Comparison of ENCODE assay signal across 22 cellular contexts in genomic region chr1:50426702-50427085, GRCh38. TPM values are rescaled to one million over a fixed set of nuclear protein-coding genes. Genes with fewer than 3 reads are reported as not detected.
DNase-seq lines count a peak whose midpoint lies in the region; ATAC-seq, FAIRE-seq and TF ChIP-seq lines count a peak whose summit lies in the region.
"Had no signal": no experiment of that assay in that cellular context is flagged by ENCODE, and none has a peak within 500 bp of the region (broad histone marks: within the 10 kb centered on the region; RNA-seq: fewer than 3 reads in every experiment).

No MANE protein-coding gene starts in this region.

- 58% methylated on average over 15 of the region's 28 CpGs for WGBS in A549 (ENCODE audit: missing lambda C conversion rate)
- WGBS in pancreas, 2 donors: 4 to 5% methylated on average over 28 of the region's 28 CpGs

- H3K4me3 Mint-ChIP-seq in astrocyte (ENCODE audit: unreplicated experiment): no peak overlapping the region
- no peak overlapping the region for H3K4me3 Mint-ChIP-seq in CD4-positive, alpha-beta T cell
- H3K4me3 Mint-ChIP-seq: activated CD4-positive, alpha-beta memory T cell treated with anti-CD3 and anti-CD28 coated beads for 36 hours had no signal

- H3K4me1 ChIP-seq in A549 (peaks cover 11% of the 10 kb centered on the region; the same call in 1 of the 3 replicates), astrocyte (ENCODE audit: insufficient read depth, low read length) (peaks cover 8% of the 10 kb centered on the region), pancreas (peaks cover 0 to 15% (median 4%) of the 10 kb centered on the region in 3 donors)

- H3K36me3 ChIP-seq in astrocyte (ENCODE audit: insufficient read depth, low read length) (no peaks in the 10 kb centered on the region), pancreas (no peaks in the 10 kb centered on the region)
- H3K36me3 ChIP-seq: brain microvascular endothelial cell, sigmoid colon had no signal

- no peak for FAIRE-seq in A549 (lab: Jason Lieb, UNC)
- no peak for FAIRE-seq in astrocyte (lab: Jason Lieb, UNC)
- no peak for FAIRE-seq in pancreas (lab: Jason Lieb, UNC)
- FAIRE-seq: frontal cortex had no signal

- no peak overlapping the region for H3K27ac ChIP-seq in A549
- H3K27ac ChIP-seq in astrocyte (ENCODE audit: low read depth, low read length): no peak overlapping the region
- H3K27ac ChIP-seq in pancreas: no peak overlapping the region
- no peak overlapping the region for H3K27ac ChIP-seq in CD4-positive, alpha-beta T cell (ENCODE audit: low read depth, low read length)
- H3K27ac ChIP-seq: brain microvascular endothelial cell, sigmoid colon had no signal

- intact Hi-C loops in pancreas (cut with DNase I): no loop called here
- intact Hi-C loops in CD4-positive, alpha-beta T cell (cut with DNase I, micrococcal nuclease): no loop called here

- no peak overlapping the region for H2AFZ ChIP-seq in astrocyte (ENCODE audit: low read depth, low read length)

- H4K20me1 ChIP-seq in astrocyte (ENCODE audit: insufficient read depth, low read length): peaks cover 29% of the 10 kb centered on the region

- H3K4me3 ChIP-seq in A549 (peak overlapping the region; percentile 30; the same call in 2 of the 3 replicates), astrocyte (ENCODE audit: insufficient read depth, low read depth, low read length) (no peak overlapping the region), pancreas (no peak overlapping the region)
- H3K4me3 ChIP-seq: sigmoid colon had no signal

- CTCF ChIA-PET in A549 (lab: Yijun Ruan, JAX): no interaction called here
- CTCF ChIA-PET in CD4-positive, alpha-beta T cell (lab: Charles Lee): no interaction called here

- no peak overlapping the region for H3K27ac Mint-ChIP-seq in astrocyte (ENCODE audit: unreplicated experiment)
- no peak overlapping the region for H3K27ac Mint-ChIP-seq in CD4-positive, alpha-beta T cell

- no peak overlapping the region for H3K9ac ChIP-seq in astrocyte (ENCODE audit: low read length)

- H3K27me3 ChIP-seq in astrocyte (ENCODE audit: insufficient read depth, low read length) (peaks cover 94% of the 10 kb centered on the region), pancreas (peaks cover 16 to 87% (median 28%) of the 10 kb centered on the region in 4 donors)
- H3K27me3 ChIP-seq in CD4-positive, alpha-beta T cell (ENCODE audit: control insufficient read depth, insufficient read depth, low read length): peaks cover 99% of the 10 kb centered on the region

- no peak for TF ChIP-seq RAD21 in A549 (conservative IDR thresholded peaks at IDR 0.05 in 1 of 2, IDR thresholded peaks at IDR 0.05 in 1 of 2)

- no peak for TF ChIP-seq POLR2A in A549 (IDR thresholded peaks at IDR 0.05; ENCODE audit: low read length)

- POLR2A ChIA-PET in A549 (lab: Yijun Ruan, JAX): no interaction called here
- POLR2A ChIA-PET in CD4-positive, alpha-beta T cell (lab: Charles Lee): no interaction called here

- TF ChIP-seq CTCF in A549 (IDR thresholded peaks at IDR 0.05) (no peak), GM13976 (IDR thresholded peaks at IDR 0.05; ENCODE audit: borderline replicate concordance, control extremely low read depth, extremely low read depth, insufficient read depth, missing control alignments) (no peak), astrocyte (IDR thresholded peaks at IDR 0.05; ENCODE audit: insufficient read depth, low read depth, low read length) (no peak), pancreas (IDR thresholded peaks at IDR 0.05) (no peak)
- no peak for TF ChIP-seq CTCF in CD4-positive, alpha-beta T cell (IDR thresholded peaks at IDR 0.05)

- H3K9me3 ChIP-seq in A549 (no peaks in the 10 kb centered on the region), astrocyte (ENCODE audit: insufficient read depth, low read depth, low read length) (no peaks in the 10 kb centered on the region), pancreas (no peaks in the 10 kb centered on the region)
- no peaks in the 10 kb centered on the region for H3K9me3 ChIP-seq in CD4-positive, alpha-beta T cell (ENCODE audit: control insufficient read depth, low read length)
- H3K9me3 ChIP-seq: sigmoid colon had no signal

- H3K4me2 ChIP-seq in A549 (peak overlapping the region; percentile 78), astrocyte (ENCODE audit: low read length) (peak overlapping the region; percentile 72)

- DNase-seq in A549 (ENCODE audit: low read depth in 1 of 2, low spot score in 1 of 2) (no peak), GM13976 (ENCODE audit: low spot score) (peak; percentile 44), astrocyte (ENCODE audit: low read depth) (no peak), left kidney (ENCODE audit: low read depth, low spot score) (peak; percentile 26), pancreas (no peak), RPMI8226 (no peak)
- DNase-seq in CD4-positive, alpha-beta T cell: no peak
- DNase-seq: activated CD4-positive, alpha-beta memory T cell treated with anti-CD3 and anti-CD28 coated beads for 36 hours; activated T-cell treated with anti-CD3 and anti-CD28 coated beads, Interleukin-2, amount 50 U/mL, for 1 hour; brain microvascular endothelial cell; COR-L47; GF-D8; NCI-H1417 treated with DMSO at 0.1 percent for 48 hours; NCI-H2227 treated with DMSO at 0.1 percent for 48 hours; Right ventricle myocardium superior; sigmoid colon; stimulated activated CD4-positive, alpha-beta T cell treated with anti-CD3 and anti-CD28 coated beads, Interleukin-2, amount 100 ng/mL, for 24 hours; T-helper 1 cell had no signal

- H3K4me1 Mint-ChIP-seq in astrocyte (ENCODE audit: low read depth, unreplicated experiment): peaks cover 3% of the 10 kb centered on the region
- peaks cover 40% of the 10 kb centered on the region for H3K4me1 Mint-ChIP-seq in CD4-positive, alpha-beta T cell (ENCODE audit: low read depth)

- H3K36me3 Mint-ChIP-seq in astrocyte (ENCODE audit: low read depth, unreplicated experiment): peaks cover 3% of the 10 kb centered on the region
- no peaks in the 10 kb centered on the region for H3K36me3 Mint-ChIP-seq in CD4-positive, alpha-beta T cell (ENCODE audit: low read depth)
- H3K36me3 Mint-ChIP-seq: activated naive CD8-positive, alpha-beta T cell treated with anti-CD3 and anti-CD28 coated beads, Interleukin-2, amount 10 ng/mL, durations not matched to agents 7 days and 5 days had no signal

- ATAC-seq in A549 (no peak), pancreas (no peak), GM19467 (IDR thresholded peaks at IDR 0.05; ENCODE audit: unreplicated experiment) (no peak)
- ATAC-seq in CD4-positive, alpha-beta T cell (ENCODE audit: poor library complexity): no peak

- H3K27me3 Mint-ChIP-seq in astrocyte (ENCODE audit: low read depth, unreplicated experiment): peaks cover 90% of the 10 kb centered on the region
- peaks cover 96% of the 10 kb centered on the region for H3K27me3 Mint-ChIP-seq in CD4-positive, alpha-beta T cell

- TF ChIP-seq EP300 in A549 (IDR thresholded peaks at IDR 0.05): no peak

- H3K9me3 Mint-ChIP-seq in astrocyte (ENCODE audit: unreplicated experiment): peaks cover 37% of the 10 kb centered on the region
- H3K9me3 Mint-ChIP-seq in CD4-positive, alpha-beta T cell: no peaks in the 10 kb centered on the region
- H3K9me3 Mint-ChIP-seq: activated CD4-positive, alpha-beta memory T cell treated with anti-CD3 and anti-CD28 coated beads for 36 hours had no signal

- in situ Hi-C loops in GM13976 (cut with MboI; ENCODE audit: low sequenced_read_pairs, unreplicated experiment): no loop called here

- peaks cover 12% of the 10 kb centered on the region for H3K79me2 ChIP-seq in astrocyte (ENCODE audit: insufficient read depth, low read length)

TF ChIP-seq in A549, 52 proteins besides CTCF, POLR2A, EP300 and RAD21:
- TF ChIP-seq RCOR1 (IDR thresholded peaks at IDR 0.05; ENCODE audit: low read depth, low read length) (no peak), CHD4 (IDR thresholded peaks at IDR 0.05; ENCODE audit: borderline replicate concordance) (no peak), MAFK (IDR thresholded peaks at IDR 0.05; ENCODE audit: partially characterized antibody) (no peak)

RNA-seq across cellular contexts. Expression of gene DMRTA2, which starts 3.5 kb away (rescaled TPM):
- polyA plus RNA-seq in A549 (2011; rRNA removed) (0.03 TPM in 2 replicates), A549 (2017; fragmentation: RNase III; extraction: RNeasy Plus Mini Kit Qiagen cat#74134 plus additional on column Dnase treatment) (0.07 to 0.13 TPM (median 0.12 TPM) in 3 replicates), pancreas (under 1 TPM in 1 of 2 donors, not detected in 1; 0.02 TPM)
- 0.08 and 0.13 TPM in 2 replicates for polyA plus RNA-seq in A549 (2012; cell fraction: cytosol; rRNA removed)
- polyA plus RNA-seq in A549 (2012; cell fraction: nucleus; rRNA removed): 0.17 and 0.28 TPM in 2 replicates
- polyA minus RNA-seq in A549 (2011; rRNA and poly(A)+ RNA removed): not detected in 2 replicates
- total RNA-seq in astrocyte (not detected in 2 replicates), pancreas (not detected)
- total RNA-seq in CD4-positive, alpha-beta T cell: not detected
- total RNA-seq: activated CD4-positive, alpha-beta memory T cell treated with anti-CD3 and anti-CD28 coated beads for 36 hours; activated naive CD8-positive, alpha-beta T cell treated with anti-CD3 and anti-CD28 coated beads, Interleukin-2, amount 10 ng/mL, durations not matched to agents 7 days and 5 days; liver; Right ventricle myocardium superior had no signal
- polyA plus RNA-seq: liver had no signal

Comparison
In these comparisons a context has a peak if more than half of its experiments do, and no peak if none do; other contexts are left out.
1. DNase-seq: peak in GM13976 (single experiment) and left kidney (single experiment); none in A549 (0 of 2), astrocyte (single experiment), pancreas (0 of 6), RPMI8226 (single experiment) and CD4-positive, alpha-beta T cell (0 of 10).